ENCODE assay signal across 9 cellular contexts in genomic region chr3:53170325-53171108, GRCh38. TPM values are rescaled to one million over a fixed set of nuclear protein-coding genes. Genes with fewer than 3 reads are reported as not detected.
DNase-seq lines count a peak whose midpoint lies in the region; ATAC-seq and TF ChIP-seq lines count a peak whose summit lies in the region.
"Had no signal": no experiment of that assay in that cellular context is flagged by ENCODE, and none has a peak within 500 bp of the region (broad histone marks: within the 10 kb centered on the region; RNA-seq: fewer than 3 reads in every experiment).

No MANE protein-coding gene starts in this region.

- no peaks in the 10 kb centered on the region for H3K27me3 Mint-ChIP-seq in T-helper 17 cell

- no peaks in the 10 kb centered on the region for H3K9me3 ChIP-seq in T-helper 17 cell (ENCODE audit: control insufficient read depth, low read length, poor library complexity, severe bottlenecking)
- H3K9me3 ChIP-seq in mucosa of rectum (ENCODE audit: control insufficient read depth in 2 of 2, low read length in 2 of 2), result no peaks in the 10 kb centered on the region
- H3K9me3 ChIP-seq in smooth muscle cell (replicated peaks; ENCODE audit: low read depth), result no peaks in the 10 kb centered on the region

- H3K36me3 ChIP-seq in mucosa of rectum (ENCODE audit: control insufficient read depth in 2 of 2, insufficient read depth in 2 of 2, low read length in 2 of 2) (peaks cover 26 to 37% of the 10 kb centered on the region in 2 donors), smooth muscle cell (ENCODE audit: low read depth) (no peaks in the 10 kb centered on the region)

- H3K27me3 ChIP-seq in mucosa of rectum (ENCODE audit: control insufficient read depth in 2 of 2, insufficient read depth in 2 of 2, low read length in 2 of 2) (no peaks in the 10 kb centered on the region), smooth muscle cell (ENCODE audit: low read depth) (no peaks in the 10 kb centered on the region)

- H3K27ac Mint-ChIP-seq in T-helper 17 cell, result peak overlapping the region; percentile 53

- DNase-seq in GM10266 (ENCODE audit: extremely low spot score) (peak; percentile 68), T-helper 17 cell (no peak), mesenteric fat pad (ENCODE audit: low spot score) (no peak), smooth muscle cell (lab: John Stamatoyannopoulos, UW; ENCODE audit: unreplicated experiment) (no peak), NCI-H2196 treated with DMSO at 0.1 percent for 48 hours (lab: John Stamatoyannopoulos, UW; ENCODE audit: unreplicated experiment) (no peak)
- DNase-seq: SHP77 treated with DMSO at 0.1 percent for 48 hours had no signal

- H3K9ac ChIP-seq in mucosa of rectum (ENCODE audit: low read depth in 1 of 2, low read length in 2 of 2) (peak overlapping the region in 1 of 2 donors; percentile 14), smooth muscle cell (ENCODE audit: low read depth) (no peak overlapping the region)

- WGBS in smooth muscle cell (ENCODE audit: low lambda C conversion rate), result 89% methylated on average over 20 of the region's 20 CpGs

- peaks cover 6% of the 10 kb centered on the region for H3K36me3 Mint-ChIP-seq in T-helper 17 cell (ENCODE audit: low read depth)

- H3K4me2 ChIP-seq in smooth muscle cell, result no peak overlapping the region

- peak overlapping the region; percentile 55 for H3K4me3 Mint-ChIP-seq in T-helper 17 cell

- ATAC-seq in GM21825 (IDR thresholded peaks at IDR 0.05; ENCODE audit: unreplicated experiment) (peak; percentile 40), T-helper 17 cell (peak; percentile 38), GM19467 (IDR thresholded peaks at IDR 0.05; ENCODE audit: unreplicated experiment) (no peak)

- H3K4me1 ChIP-seq in mucosa of rectum (ENCODE audit: control insufficient read depth in 2 of 2, insufficient read depth in 2 of 2, low read length in 2 of 2) (peaks cover 49 to 61% of the 10 kb centered on the region in 2 donors), smooth muscle cell (ENCODE audit: low read depth) (peaks cover 6% of the 10 kb centered on the region)

- H3F3A ChIP-seq in smooth muscle cell (ENCODE audit: low read depth), result no peaks in the 10 kb centered on the region

- H2AFZ ChIP-seq in smooth muscle cell (ENCODE audit: low read depth), result no peak overlapping the region

- no peak for TF ChIP-seq CTCF in GM10266 (IDR thresholded peaks at IDR 0.05; ENCODE audit: control insufficient read depth, insufficient read depth, low read depth, missing control alignments)
- TF ChIP-seq CTCF in smooth muscle cell (IDR thresholded peaks at IDR 0.05; ENCODE audit: borderline replicate concordance, insufficient read depth, poor library complexity, severe bottlenecking), result no peak

- no peaks in the 10 kb centered on the region for H3K79me2 ChIP-seq in smooth muscle cell (ENCODE audit: low read depth)

- peak overlapping the region in 1 of 2 donors; percentile 45 for H3K4me3 ChIP-seq in mucosa of rectum (ENCODE audit: low read length in 2 of 2)
- H3K4me3 ChIP-seq in smooth muscle cell, result no peak overlapping the region

- H3K4me1 Mint-ChIP-seq in T-helper 17 cell, result peaks cover 57% of the 10 kb centered on the region

- H3K27ac ChIP-seq in mucosa of rectum (ENCODE audit: low read depth in 2 of 2, low read length in 2 of 2) (peak overlapping the region; percentile 34 to 67), smooth muscle cell (ENCODE audit: low read depth) (no peak overlapping the region)

- H4K20me1 ChIP-seq in smooth muscle cell (ENCODE audit: low read depth), result peaks cover 99% of the 10 kb centered on the region

RNA-seq across cellular contexts. Expression of gene PRKCD, which starts 9.5 kb away (rescaled TPM):
- total RNA-seq in T-helper 17 cell (10 to 100 TPM; 27.3 to 35.0 TPM), mesenteric fat pad (80.4 TPM), smooth muscle cell (6.1 and 6.5 TPM in 2 replicates)
- polyA plus RNA-seq in smooth muscle cell, result 21.3 and 22.5 TPM in 2 replicates

RNA-seq across cellular contexts. Expression of gene RFT1, which starts 40.3 kb away (rescaled TPM):
- 10 to 100 TPM; 11.9 to 12.2 TPM for total RNA-seq in T-helper 17 cell
- 19.1 TPM for total RNA-seq in mesenteric fat pad
- total RNA-seq in smooth muscle cell, result 13.3 and 16.4 TPM in 2 replicates
- 25.7 and 30.1 TPM in 2 replicates for polyA plus RNA-seq in smooth muscle cell
